ENCODE assay signal across 8 cellular contexts in genomic region chr2:68908392-68908970, GRCh38. TPM values are rescaled to one million over a fixed set of nuclear protein-coding genes. Genes with fewer than 3 reads are reported as not detected.
DNase-seq lines count a peak whose midpoint lies in the region.

No MANE protein-coding gene starts in this region.

- no peak overlapping the region for H3K9ac ChIP-seq in iPS-18a (ENCODE audit: low read length)

- H3K27ac ChIP-seq in iPS-18a (ENCODE audit: low read length) = peak overlapping the region; percentile 6

- H3K27ac Mint-ChIP-seq in activated naive CD4-positive, alpha-beta T cell treated with anti-CD3 and anti-CD28 coated beads, Interleukin-2, amount 50 U/mL, for 24 hours = peak overlapping the region; percentile 97

- DNase-seq in GF-D8 (lab: John Stamatoyannopoulos, UW) (peak; percentile 92), H7 (peak; percentile 25), LHCN-M2 (ENCODE audit: low read depth) (peak; percentile 65), SK-N-DZ (ENCODE audit: low spot score) (peak; percentile 25), NCI-H524 treated with DMSO at 0.1 percent for 48 hours (lab: John Stamatoyannopoulos, UW) (no peak)
- DNase-seq in stimulated activated CD4-positive, alpha-beta T cell treated with anti-CD3 and anti-CD28 coated beads, Interleukin-4, amount 100 ng/mL, for 4 hours = peak; percentile 65 to 92

- H3K27me3 ChIP-seq in H7 (ENCODE audit: control insufficient read depth, insufficient read depth, low read length) (no peaks in the 10 kb centered on the region), iPS-18a (ENCODE audit: control insufficient read depth, insufficient read depth, low read length) (no peaks in the 10 kb centered on the region)

- H3K4me1 ChIP-seq in iPS-18a (ENCODE audit: control insufficient read depth, low read depth, low read length) = peaks cover 14% of the 10 kb centered on the region

- no peaks in the 10 kb centered on the region for H3K27me3 Mint-ChIP-seq in activated naive CD4-positive, alpha-beta T cell treated with anti-CD3 and anti-CD28 coated beads, Interleukin-2, amount 50 U/mL, for 24 hours

- peak overlapping the region; percentile 45 for H3K4me3 Mint-ChIP-seq in activated naive CD4-positive, alpha-beta T cell treated with anti-CD3 and anti-CD28 coated beads, Interleukin-2, amount 50 U/mL, for 24 hours

- H3K36me3 ChIP-seq in H7 (replicated peaks; ENCODE audit: control insufficient read depth, insufficient read depth, low read length) = no peaks in the 10 kb centered on the region
- H3K36me3 ChIP-seq in iPS-18a (ENCODE audit: control insufficient read depth, low read depth, low read length) = no peaks in the 10 kb centered on the region

- no peaks in the 10 kb centered on the region for H3K9me3 Mint-ChIP-seq in activated naive CD4-positive, alpha-beta T cell treated with anti-CD3 and anti-CD28 coated beads, Interleukin-2, amount 50 U/mL, for 24 hours

- H3K36me3 Mint-ChIP-seq in activated naive CD4-positive, alpha-beta T cell treated with anti-CD3 and anti-CD28 coated beads, Interleukin-2, amount 50 U/mL, for 24 hours = no peaks in the 10 kb centered on the region

- peaks cover 36% of the 10 kb centered on the region for H3K4me1 Mint-ChIP-seq in activated naive CD4-positive, alpha-beta T cell treated with anti-CD3 and anti-CD28 coated beads, Interleukin-2, amount 50 U/mL, for 24 hours

- H3K4me3 ChIP-seq in H7 (ENCODE audit: insufficient read depth, low read depth, low read length) = no peak overlapping the region
- H3K4me3 ChIP-seq in iPS-18a (ENCODE audit: low read length) = no peak overlapping the region

- H3K9me3 ChIP-seq in iPS-18a (ENCODE audit: control insufficient read depth, low read depth, low read length) = no peaks in the 10 kb centered on the region

RNA-seq across cellular contexts. Expression of gene BMP10, which starts 37.3 kb away (rescaled TPM):
- total RNA-seq in H7 (2014; rRNA removed; shearing (Covaris generic)) = not detected in 2 replicates
- not detected in 2 replicates for total RNA-seq in LHCN-M2 (2014; rRNA removed)
- polyA plus RNA-seq in LHCN-M2 (2012) = not detected
- polyA plus RNA-seq in SK-N-DZ (2014; cell fraction: cytosol; rRNA removed) = not detected in 2 replicates
- polyA plus RNA-seq in SK-N-DZ (2014; cell fraction: nucleus; rRNA removed) = not detected in 2 replicates

RNA-seq across cellular contexts. Expression of gene GKN2, which starts 44.2 kb away (rescaled TPM):
- not detected in 2 replicates for total RNA-seq in H7 (2014; rRNA removed; shearing (Covaris generic))
- total RNA-seq in LHCN-M2 (2014; rRNA removed) = not detected in 2 replicates
- not detected for polyA plus RNA-seq in LHCN-M2 (2012)
- not detected in 2 replicates for polyA plus RNA-seq in SK-N-DZ (2014; cell fraction: cytosol; rRNA removed)
- not detected in 2 replicates for polyA plus RNA-seq in SK-N-DZ (2014; cell fraction: nucleus; rRNA removed)
